ENCODE assay signal across 16 cellular contexts in genomic region chr9:111952559-111952958, GRCh38. TPM values are rescaled to one million over a fixed set of nuclear protein-coding genes. Genes with fewer than 3 reads are reported as not detected.
DNase-seq lines count a peak whose midpoint lies in the region; ATAC-seq and TF ChIP-seq lines count a peak whose summit lies in the region.
"Had no signal": no experiment of that assay in that cellular context is flagged by ENCODE, and none has a peak within 500 bp of the region (broad histone marks: within the 10 kb centered on the region; RNA-seq: fewer than 3 reads in every experiment).

No MANE protein-coding gene starts in this region.

- no peak for ATAC-seq in GM21825 (IDR thresholded peaks at IDR 0.05; ENCODE audit: unreplicated experiment)
- ATAC-seq: body of pancreas had no signal

- H3K9me2 ChIP-seq in MM.1S (replicated peaks; ENCODE audit: insufficient read depth, low read length), result no peaks in the 10 kb centered on the region

- H2AFZ ChIP-seq in neural progenitor cell (replicated peaks), result no peak overlapping the region
- no peak overlapping the region for H2AFZ ChIP-seq in MM.1S (ENCODE audit: low read length)

- H3K27ac Mint-ChIP-seq in neural progenitor cell (peak overlapping the region; percentile 15), chondrocyte (ENCODE audit: unreplicated experiment) (no peak overlapping the region)

- no peaks in the 10 kb centered on the region for H3K27me3 ChIP-seq in neural progenitor cell
- H3K27me3 ChIP-seq in MM.1S (replicated peaks; ENCODE audit: insufficient read depth, low read length), result no peaks in the 10 kb centered on the region
- H3K27me3 ChIP-seq: body of pancreas, thyroid gland had no signal

- H3K27me3 Mint-ChIP-seq in neural progenitor cell (ENCODE audit: insufficient read depth, low read depth) (peaks cover 6% of the 10 kb centered on the region), chondrocyte (ENCODE audit: low read depth) (no peaks in the 10 kb centered on the region)

- peaks cover 8% of the 10 kb centered on the region for H3K4me1 Mint-ChIP-seq in neural progenitor cell
- H3K4me1 Mint-ChIP-seq in chondrocyte (ENCODE audit: low read depth), result peaks cover 4% of the 10 kb centered on the region

- no peaks in the 10 kb centered on the region for H3K36me3 ChIP-seq in neural progenitor cell
- H3K36me3 ChIP-seq in MM.1S (replicated peaks; ENCODE audit: insufficient read depth, low read length), result no peaks in the 10 kb centered on the region
- H3K36me3 ChIP-seq: thyroid gland, WERI-Rb-1 had no signal

- H3K4me3 Mint-ChIP-seq in neural progenitor cell, result no peak overlapping the region
- no peak overlapping the region for H3K4me3 Mint-ChIP-seq in chondrocyte (ENCODE audit: unreplicated experiment)

- H4K20me1 ChIP-seq in neural progenitor cell (ENCODE audit: low read depth) (no peaks in the 10 kb centered on the region), MM.1S (ENCODE audit: insufficient read depth, low read length) (no peaks in the 10 kb centered on the region)

- no peaks in the 10 kb centered on the region for H3K36me3 Mint-ChIP-seq in neural progenitor cell
- H3K36me3 Mint-ChIP-seq in chondrocyte (ENCODE audit: low read depth), result no peaks in the 10 kb centered on the region

- no peaks in the 10 kb centered on the region for H3K4me1 ChIP-seq in neural progenitor cell
- no peaks in the 10 kb centered on the region for H3K4me1 ChIP-seq in MM.1S (ENCODE audit: low read length)
- H3K4me1 ChIP-seq: thyroid gland had no signal

- no peak overlapping the region for H3K27ac ChIP-seq in neural progenitor cell
- no peak overlapping the region for H3K27ac ChIP-seq in MM.1S (ENCODE audit: low read length)
- H3K27ac ChIP-seq: body of pancreas, thyroid gland, WERI-Rb-1 had no signal

- H3K4me2 ChIP-seq in neural progenitor cell, result no peak overlapping the region
- H3K4me2 ChIP-seq in MM.1S (ENCODE audit: low read depth, low read length), result no peak overlapping the region

- DNase-seq in EL (peak; percentile 90), RPMI7951 (ENCODE audit: low read depth) (peak; percentile 90), epithelial cell of esophagus (ENCODE audit: low read depth) (peak; percentile 85), neural progenitor cell (ENCODE audit: low spot score) (no peak), chondrocyte (ENCODE audit: low spot score) (no peak), MM.1S (no peak)
- DNase-seq in activated CD4-positive, CD25-positive, alpha-beta regulatory T cell treated with anti-CD3 and anti-CD28 coated beads, Interleukin-2, amount 50 U/mL, for 72 hours, result no peak
- DNase-seq: activated effector memory CD4-positive, alpha-beta T cell treated with anti-CD3 and anti-CD28 coated beads, Interleukin-2, amount 50 U/mL, for 16 hours; body of pancreas; effector CD4-positive, alpha-beta T cell; left cardiac atrium; NCI-H1105; NCI-H446; thyroid gland; WERI-Rb-1 had no signal

- H3F3A ChIP-seq in neural progenitor cell (ENCODE audit: low read depth) (peaks cover 4% of the 10 kb centered on the region), MM.1S (ENCODE audit: insufficient read depth, low read length) (no peaks in the 10 kb centered on the region)

- H3K9ac ChIP-seq in neural progenitor cell (no peak overlapping the region), MM.1S (ENCODE audit: low read length) (no peak overlapping the region)

- H3K4me3 ChIP-seq in epithelial cell of esophagus (ENCODE audit: low read length), result no peak overlapping the region
- H3K4me3 ChIP-seq in neural progenitor cell, result no peak overlapping the region
- no peak overlapping the region for H3K4me3 ChIP-seq in MM.1S (ENCODE audit: low read length)
- H3K4me3 ChIP-seq: body of pancreas, thyroid gland had no signal

- H3K79me2 ChIP-seq in neural progenitor cell (ENCODE audit: low read depth), result no peaks in the 10 kb centered on the region
- no peaks in the 10 kb centered on the region for H3K79me2 ChIP-seq in MM.1S (ENCODE audit: low read length)

- TF ChIP-seq CTCF in epithelial cell of esophagus (IDR thresholded peaks at IDR 0.05; ENCODE audit: insufficient read depth, low read depth, low read length, missing control alignments) (no peak), neural progenitor cell (IDR thresholded peaks at IDR 0.05) (no peak), chondrocyte (IDR thresholded peaks at IDR 0.05) (no peak), MM.1S (IDR thresholded peaks at IDR 0.05; ENCODE audit: low read length) (no peak)

- H3K9me3 ChIP-seq in neural progenitor cell (ENCODE audit: low read depth) (no peaks in the 10 kb centered on the region), MM.1S (replicated peaks; ENCODE audit: insufficient read depth, low read length) (no peaks in the 10 kb centered on the region)
- H3K9me3 ChIP-seq: body of pancreas, thyroid gland had no signal

- no peaks in the 10 kb centered on the region for H3K9me3 Mint-ChIP-seq in neural progenitor cell
- H3K9me3 Mint-ChIP-seq in chondrocyte (ENCODE audit: low read depth), result no peaks in the 10 kb centered on the region

RNA-seq across cellular contexts. Expression of gene UGCG, which starts 55.9 kb away (rescaled TPM):
- 21.7 and 27.8 TPM in 2 replicates for total RNA-seq in RPMI7951 (2014; rRNA removed; shearing (Covaris generic))
- total RNA-seq in neural progenitor cell (ENCODE audit: low replicate concordance) (32.3 and 48.1 TPM in 2 replicates), chondrocyte (17.1 to 31.3 TPM (median 30.9 TPM) in 3 replicates)

Comparison
In these comparisons a context has a peak if more than half of its experiments do, and no peak if none do; other contexts are left out.
1. DNase-seq: peak in EL (single experiment), RPMI7951 (single experiment) and epithelial cell of esophagus (single experiment); none in neural progenitor cell (single experiment), chondrocyte (single experiment), activated CD4-positive, CD25-positive, alpha-beta regulatory T cell treated with anti-CD3 and anti-CD28 coated beads, Interleukin-2, amount 50 U/mL, for 72 hours (single experiment) and MM.1S (single experiment).